35 cellular contexts compared by ENCODE assay signal in the genomic region with DNA sequence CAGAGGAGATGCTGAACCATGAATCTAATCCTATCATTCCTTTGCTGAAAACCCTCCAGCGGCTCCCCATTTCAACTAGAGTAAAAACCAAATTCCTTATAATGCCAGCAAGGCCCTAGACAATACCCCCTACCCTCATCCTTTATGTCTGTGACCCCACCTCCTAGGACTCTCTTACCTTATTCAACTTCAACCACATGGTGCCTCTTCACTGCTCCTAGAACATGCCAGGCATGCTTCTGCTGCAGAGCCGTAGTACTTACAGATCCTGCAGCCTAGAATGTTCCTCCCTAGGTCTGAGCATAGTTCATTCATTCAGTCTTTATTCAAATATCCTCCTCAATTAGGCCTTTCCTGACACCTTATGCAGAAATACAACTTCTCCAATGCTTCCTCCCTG. TPM values are rescaled to one million over a fixed set of nuclear protein-coding genes. Genes with fewer than 3 reads are reported as not detected.
DNase-seq lines count a peak whose midpoint lies in the region; ATAC-seq, FAIRE-seq and TF ChIP-seq lines count a peak whose summit lies in the region.
"Had no signal": no experiment of that assay in that cellular context is flagged by ENCODE, and none has a peak within 500 bp of the region (broad histone marks: within the 10 kb centered on the region; RNA-seq: fewer than 3 reads in every experiment).

No MANE protein-coding gene starts in this region.

- H3K4me2 ChIP-seq in H1 (ENCODE audit: insufficient read depth in 1 of 2, low read depth in 2 of 2, low read length in 2 of 2) (no peak overlapping the region; a peak in 1 of 4 replicates), neuronal stem cell (ENCODE audit: insufficient read depth, low read length, poor library complexity, severe bottlenecking) (no peak overlapping the region)
- H3K4me2 ChIP-seq: PC-9, SK-N-SH had no signal

- H3K23me2 ChIP-seq in H1 (ENCODE audit: low read depth, low read length), result no peaks in the 10 kb centered on the region

- H3K4ac ChIP-seq in H1 (replicated peaks; ENCODE audit: insufficient read length, low read depth, low read length) (no peak overlapping the region), neuronal stem cell (ENCODE audit: low read length) (no peak overlapping the region)

- no peak overlapping the region for H3K23ac ChIP-seq in H1 (ENCODE audit: insufficient read length)
- no peak overlapping the region for H3K23ac ChIP-seq in neuronal stem cell (ENCODE audit: low read depth, low read length, poor library complexity)

- H3K27ac ChIP-seq in HUES64 (ENCODE audit: low read depth, low read length), result peak overlapping the region; percentile 54; the same call in 1 of the 2 replicates
- no peak overlapping the region for H3K27ac ChIP-seq in H1 (ENCODE audit: low read depth, low read length)
- H3K27ac ChIP-seq in neuronal stem cell (replicated peaks; ENCODE audit: low read length), result peak overlapping the region; percentile 25
- H3K27ac ChIP-seq: HL-60, left lung, neutrophil, PC-9, prostate gland, thoracic aorta had no signal

- H3K56ac ChIP-seq in H1 (replicated peaks; ENCODE audit: insufficient read length, low read depth, low read length), result no peak overlapping the region

- H3K4me1 ChIP-seq in HUES64 (ENCODE audit: insufficient read depth, low read length) (peaks cover 38% of the 10 kb centered on the region), H1 (replicated peaks in 1 of 4; ENCODE audit: control insufficient read depth in 3 of 4, insufficient read depth in 4 of 4, low read length in 3 of 4) (peaks cover 3 to 12% (median 11%) of the 10 kb centered on the region in 4 experiments; a peak in 6 of 7 replicates), neuronal stem cell (ENCODE audit: control insufficient read depth in 2 of 2, insufficient read depth in 1 of 2, low read depth in 1 of 2, low read length in 2 of 2) (peaks cover 20 to 23% of the 10 kb centered on the region in 2 donors)

- no peaks in the 10 kb centered on the region for H3K9me3 ChIP-seq in HUES64 (ENCODE audit: insufficient read depth, low read depth, low read length)
- H3K9me3 ChIP-seq in H1 (ENCODE audit: insufficient read depth in 2 of 2, low read depth in 1 of 2, low read length in 1 of 2), result no peaks in the 10 kb centered on the region
- H3K9me3 ChIP-seq in neuronal stem cell (replicated peaks in 1 of 2; ENCODE audit: control insufficient read depth in 2 of 2, insufficient read depth in 1 of 2, low read depth in 1 of 2, low read length in 2 of 2), result no peaks in the 10 kb centered on the region
- H3K9me3 ChIP-seq: left lung, neutrophil, prostate gland, SK-N-SH, thoracic aorta had no signal

- H3K14ac ChIP-seq in H1 (ENCODE audit: insufficient read length) (no peak overlapping the region), neuronal stem cell (ENCODE audit: low read length) (no peak overlapping the region)

- H3K18ac ChIP-seq in H1 (ENCODE audit: extremely low read depth, low read length) (no peak overlapping the region), neuronal stem cell (ENCODE audit: low read length) (no peak overlapping the region)

- H3K4me3 ChIP-seq in HUES64 (ENCODE audit: low read length), result no peak overlapping the region
- no peak overlapping the region for H3K4me3 ChIP-seq in H1 (ENCODE audit: extremely low read depth in 1 of 4, insufficient read depth in 2 of 4, low read depth in 3 of 4, low read length in 4 of 4)
- H3K4me3 ChIP-seq in neuronal stem cell (ENCODE audit: low read length in 2 of 2), result no peak overlapping the region
- H3K4me3 ChIP-seq: left lung, PC-9, prostate gland, thoracic aorta had no signal

- peaks cover 0 to 2% of the 10 kb centered on the region in 2 experiments for H4K20me1 ChIP-seq in H1 (replicated peaks in 1 of 2; ENCODE audit: control insufficient read depth in 1 of 2, insufficient read depth in 2 of 2, low read length in 2 of 2)

- TF ChIP-seq EP300 in H1 (IDR thresholded peaks at IDR 0.05; ENCODE audit: borderline replicate concordance in 1 of 2, low read depth in 2 of 2, low read length in 2 of 2), result no peak

- FAIRE-seq in H1 (lab: Jason Lieb, UNC), result peak; percentile 36
- FAIRE-seq: GM19239, H54 had no signal

- H3K79me1 ChIP-seq in H1 (ENCODE audit: low read depth, low read length) (no peaks in the 10 kb centered on the region), neuronal stem cell (ENCODE audit: low read depth, low read length) (no peaks in the 10 kb centered on the region)

- H3K36me3 ChIP-seq in HUES64 (ENCODE audit: insufficient read depth, low read length) (peaks cover 5% of the 10 kb centered on the region; the same call in 1 of the 2 replicates), H1 (ENCODE audit: control insufficient read depth in 2 of 4, insufficient read depth in 4 of 4, low read length in 3 of 4) (no peaks in the 10 kb centered on the region), neuronal stem cell (replicated peaks in 1 of 2; ENCODE audit: control insufficient read depth in 2 of 2, insufficient read depth in 2 of 2, low read length in 2 of 2) (peaks cover 0 to 21% of the 10 kb centered on the region in 2 donors)
- H3K36me3 ChIP-seq: prostate gland, thoracic aorta had no signal

- H3K79me2 ChIP-seq in H1 (ENCODE audit: control insufficient read depth in 1 of 2, insufficient read depth in 2 of 2, low read length in 2 of 2), result no peaks in the 10 kb centered on the region

- H3K27me3 Mint-ChIP-seq in Calu3 (ENCODE audit: unreplicated experiment), result no peaks in the 10 kb centered on the region
- H3K27me3 Mint-ChIP-seq: activated CD4-positive, alpha-beta memory T cell treated with anti-CD3 and anti-CD28 coated beads, Interleukin-2, amount 10 ng/mL, durations not matched to agents 7 days and 5 days; activated naive CD8-positive, alpha-beta T cell treated with anti-CD3 and anti-CD28 coated beads, Interleukin-2, amount 10 ng/mL, durations not matched to agents 7 days and 5 days; B cell; memory B cell had no signal

- H3K27me3 ChIP-seq in HUES64 (ENCODE audit: insufficient read depth, low read length), result no peaks in the 10 kb centered on the region
- no peaks in the 10 kb centered on the region for H3K27me3 ChIP-seq in H1 (replicated peaks in 1 of 4; ENCODE audit: control insufficient read depth in 3 of 4, extremely low read depth in 1 of 4, insufficient read depth in 3 of 4, low read length in 3 of 4)
- no peaks in the 10 kb centered on the region for H3K27me3 ChIP-seq in neuronal stem cell (ENCODE audit: control insufficient read depth in 3 of 3, insufficient read depth in 3 of 3, low read depth in 1 of 3, low read length in 3 of 3)
- H3K27me3 ChIP-seq: left lung, neutrophil had no signal

- H2BK120ac ChIP-seq in H1 (replicated peaks; ENCODE audit: low read depth, low read length) (no peak overlapping the region), neuronal stem cell (ENCODE audit: low read depth, low read length) (no peak overlapping the region)

- no peak for ATAC-seq in SK-N-SH treated with all-trans-retinoic acid at 6 μM for 48 hours
- ATAC-seq in HG02610 (IDR thresholded peaks at IDR 0.05; ENCODE audit: unreplicated experiment), result no peak
- ATAC-seq: activated CD4-positive, CD25-positive, alpha-beta regulatory T cell treated with anti-CD3 and anti-CD28 coated beads, Interleukin-2, amount 50 U/mL, for 24 hours; esophagus mucosa; left lung had no signal

- H2AK5ac ChIP-seq in H1 (ENCODE audit: low read depth, low read length), result no peak overlapping the region
- H2AK5ac ChIP-seq in neuronal stem cell (ENCODE audit: low read depth, low read length), result no peak overlapping the region

- H2BK12ac ChIP-seq in H1 (ENCODE audit: low read depth, low read length), result no peak overlapping the region
- H2BK12ac ChIP-seq in neuronal stem cell (ENCODE audit: low read length), result no peak overlapping the region

- no peak overlapping the region for H3K4me3 Mint-ChIP-seq in Calu3 (ENCODE audit: low read depth, unreplicated experiment)
- H3K4me3 Mint-ChIP-seq: activated CD4-positive, alpha-beta memory T cell treated with anti-CD3 and anti-CD28 coated beads, Interleukin-2, amount 10 ng/mL, durations not matched to agents 7 days and 5 days; activated naive CD8-positive, alpha-beta T cell treated with anti-CD3 and anti-CD28 coated beads, Interleukin-2, amount 10 ng/mL, durations not matched to agents 7 days and 5 days; B cell; memory B cell; T-helper 1 cell treated with Interleukin-12 subunit alpha and Interleukin-12 subunit beta and Interleukin-4 antibody, amounts not matched to agents 30 μg/mL and 1 μg/mL, for 36 hours had no signal

- TF ChIP-seq CTCF in Calu3 (IDR thresholded peaks at IDR 0.05; ENCODE audit: unreplicated experiment), result no peak
- TF ChIP-seq CTCF in H1 (IDR thresholded peaks at IDR 0.05; ENCODE audit: control extremely low read depth in 1 of 3, insufficient read depth in 1 of 3, low read depth in 1 of 3, low read length in 3 of 3), result no peak

- H2BK20ac ChIP-seq in H1 (ENCODE audit: low read length), result no peak overlapping the region

- TF ChIP-seq POLR2A in H1 (IDR thresholded peaks at IDR 0.05; ENCODE audit: control extremely low read depth in 1 of 2, low read depth in 2 of 2, low read length in 2 of 2), result no peak

- CTCF ChIA-PET in Calu3 (lab: Charles Lee) (no interaction called here), H1 (lab: Charles Lee; ENCODE audit: partially characterized antibody) (interaction anchor here (0.6 to 3.9 kb wide), 6 partner anchors 10 to 190 kb away, joined by 3 to 38 read pairs (median 3); no protein-coding TSS in a partner anchor)

- H3K4me1 Mint-ChIP-seq in Calu3 (ENCODE audit: low read depth, unreplicated experiment), result peaks cover 40% of the 10 kb centered on the region
- H3K4me1 Mint-ChIP-seq: B cell had no signal

- H2AFZ ChIP-seq in H1 (ENCODE audit: low read length) (no peak overlapping the region), neuronal stem cell (ENCODE audit: low read length) (no peak overlapping the region)
- H2AFZ ChIP-seq: PC-9 had no signal

- no peak overlapping the region for H2BK5ac ChIP-seq in H1 (ENCODE audit: low read depth, low read length)
- no peak overlapping the region for H2BK5ac ChIP-seq in neuronal stem cell (ENCODE audit: low read length)

- H4K91ac ChIP-seq in H1 (replicated peaks; ENCODE audit: insufficient read length, low read length) (no peak overlapping the region), neuronal stem cell (ENCODE audit: low read depth, low read length, poor library complexity) (no peak overlapping the region)

- H4K5ac ChIP-seq in H1 (ENCODE audit: insufficient read length, low read depth, low read length), result no peak overlapping the region

- no peaks in the 10 kb centered on the region for H3K36me3 Mint-ChIP-seq in Calu3 (ENCODE audit: insufficient read depth, unreplicated experiment)

- no peak overlapping the region for H3K9ac ChIP-seq in HUES64 (ENCODE audit: low read depth, low read length)
- H3K9ac ChIP-seq in H1 (replicated peaks in 1 of 4; ENCODE audit: extremely low read depth in 1 of 4, low read depth in 3 of 4, low read length in 3 of 4), result no peak overlapping the region
- H3K9ac ChIP-seq in neuronal stem cell (ENCODE audit: low read depth, low read length, poor library complexity), result no peak overlapping the region
- H3K9ac ChIP-seq: SK-N-SH had no signal

- WGBS in HUES64, result 75% methylated on average over 2 of the region's 2 CpGs
- 70% methylated on average over 2 of the region's 2 CpGs; no CpG with 5 or more reads in 1 of the 2 experiments for WGBS in H1 (ENCODE audit: extremely low coverage in 1 of 2, insufficient coverage in 1 of 2, insufficient read length in 1 of 2, insufficient replicate concordance in 2 of 2, low coverage in 1 of 2, low lambda C conversion rate in 2 of 2, missing lambda C conversion rate in 1 of 2), 2 experiments
- WGBS in neuronal stem cell (ENCODE audit: extremely low coverage in 2 of 2, insufficient read length in 2 of 2, insufficient replicate concordance in 1 of 2), 2 donors, result no CpG with 5 or more reads among the region's 2 CpGs

- H3K9me3 Mint-ChIP-seq in Calu3 (ENCODE audit: low read depth, unreplicated experiment), result no peaks in the 10 kb centered on the region
- H3K9me3 Mint-ChIP-seq: activated CD4-positive, alpha-beta memory T cell treated with anti-CD3 and anti-CD28 coated beads, Interleukin-2, amount 10 ng/mL, durations not matched to agents 7 days and 5 days; activated naive CD8-positive, alpha-beta T cell treated with anti-CD3 and anti-CD28 coated beads, Interleukin-2, amount 10 ng/mL, durations not matched to agents 7 days and 5 days; memory B cell; T-helper 1 cell treated with Interleukin-12 subunit alpha and Interleukin-12 subunit beta and Interleukin-4 antibody, amounts not matched to agents 30 μg/mL and 1 μg/mL, for 36 hours had no signal

- no peak for DNase-seq in Calu3
- DNase-seq in H1 (ENCODE audit: low read depth in 1 of 2, low spot score in 2 of 2), result no peak
- DNase-seq in neuronal stem cell (ENCODE audit: low spot score), result no peak
- no peak for DNase-seq in stimulated activated CD8-positive, alpha-beta memory T cell treated with anti-CD3 and anti-CD28 coated beads, Interleukin-4, amount 100 ng/mL, for 48 hours
- DNase-seq: ACHN; activated CD4-positive, alpha-beta memory T cell treated with anti-CD3 and anti-CD28 coated beads, Interleukin-2, amount 10 ng/mL, durations not matched to agents 7 days and 5 days; activated CD8-positive, alpha-beta memory T cell treated with anti-CD3 and anti-CD28 coated beads, Interleukin-2, amount 50 U/mL, for 4 hours; activated naive CD8-positive, alpha-beta T cell treated with anti-CD3 and anti-CD28 coated beads, Interleukin-2, amount 10 ng/mL, durations not matched to agents 7 days and 5 days; caudate nucleus; EL; foreskin fibroblast; head of caudate nucleus; islet precursor cell; left lung; NCI-H1436 treated with DMSO at 0.1 percent for 48 hours; NCI-H345; NCI-H69; PC-9; SK-N-SH; stimulated activated CD4-positive, alpha-beta T cell treated with anti-CD3 and anti-CD28 coated beads, Interleukin-15, amount 100 ng/mL, for 24 hours; stimulated activated naive CD4-positive, alpha-beta T cell had no signal

- BruUV-seq in Calu3 (replicated peaks; lab: Mats Ljungman, UMichigan), result no TSS peak

- TF ChIP-seq RAD21 in H1 (IDR thresholded peaks at IDR 0.05 in 1 of 2, conservative IDR thresholded peaks at IDR 0.05 in 1 of 2; ENCODE audit: low read depth in 2 of 2, low read length in 2 of 2), result no peak

- intact Hi-C loops in Calu3 (cut with micrococcal nuclease; ENCODE audit: unreplicated experiment), result no loop called here

- H3K27ac Mint-ChIP-seq in Calu3 (ENCODE audit: unreplicated experiment), result peak overlapping the region; percentile 5
- H3K27ac Mint-ChIP-seq: activated CD4-positive, alpha-beta memory T cell treated with anti-CD3 and anti-CD28 coated beads, Interleukin-2, amount 10 ng/mL, durations not matched to agents 7 days and 5 days; activated naive CD8-positive, alpha-beta T cell treated with anti-CD3 and anti-CD28 coated beads, Interleukin-2, amount 10 ng/mL, durations not matched to agents 7 days and 5 days; B cell; memory B cell; T-helper 1 cell treated with Interleukin-12 subunit alpha and Interleukin-12 subunit beta and Interleukin-4 antibody, amounts not matched to agents 30 μg/mL and 1 μg/mL, for 36 hours had no signal

- H2BK15ac ChIP-seq in H1 (ENCODE audit: low read length) (no peak overlapping the region), neuronal stem cell (ENCODE audit: low read length) (no peak overlapping the region)

- H4K8ac ChIP-seq in H1 (ENCODE audit: extremely low read depth, insufficient read depth, low read length), result no peak overlapping the region
- H4K8ac ChIP-seq in neuronal stem cell (ENCODE audit: low read depth, low read length), result no peak overlapping the region

- POLR2A ChIA-PET in H1 (lab: Charles Lee; ENCODE audit: partially characterized antibody), result no interaction called here

RNA-seq across cellular contexts. Expression of a gene that starts 54.9 kb away (rescaled TPM):
- 23.5 and 31.5 TPM in 2 replicates for total RNA-seq in Calu3 (2022)
- 16.1 TPM for polyA plus RNA-seq in HUES64 (2013, experiment 1 of 2)
- polyA plus RNA-seq in HUES64 (2013, experiment 2 of 2), result 20.5 TPM
- total RNA-seq in H1 (2021; fragmentation: NEBNext Ultra II Directional; extraction: Animal tissue kit (Norgen Biotek cat#: 25700)), result 23.9 and 24.3 TPM in 2 replicates
- polyA plus RNA-seq in H1 (2011; rRNA removed), result 31.0 and 41.0 TPM in 2 replicates
- polyA plus RNA-seq in H1 (2011; cell fraction: cytosol; rRNA removed), result 30.5 TPM
- polyA plus RNA-seq in H1 (2011; cell fraction: nucleus; rRNA removed), result 79.0 TPM
- polyA plus RNA-seq in H1 (2012, experiment 1 of 2), result 18.0 to 26.3 TPM (median 21.9 TPM) in 4 replicates
- 4.3 TPM for polyA plus RNA-seq in H1 (2012, experiment 2 of 2)
- polyA plus RNA-seq in H1 (2013, experiment 1 of 2), result 22.4 TPM
- polyA plus RNA-seq in H1 (2013, experiment 2 of 2), result 22.0 TPM
- 32.2 and 35.5 TPM in 2 replicates for polyA minus RNA-seq in H1 (2011; rRNA and poly(A)+ RNA removed)
- 12.0 TPM for polyA minus RNA-seq in H1 (2011; cell fraction: cytosol; rRNA and poly(A)+ RNA removed)
- 35.0 TPM for polyA minus RNA-seq in H1 (2011; cell fraction: nucleus; rRNA and poly(A)+ RNA removed)
- polyA plus RNA-seq in neuronal stem cell (2013, experiment 1 of 2), result 39.6 TPM
- polyA plus RNA-seq in neuronal stem cell (2013, experiment 2 of 2), result 39.8 TPM
